24 cellular contexts compared by ENCODE assay signal in genomic region chr2:17795309-17795708, GRCh38. TPM values are rescaled to one million over a fixed set of nuclear protein-coding genes. Genes with fewer than 3 reads are reported as not detected.
"Had no signal": no experiment of that assay in that cellular context is flagged by ENCODE, and none has a peak within 500 bp of the region (broad histone marks: within the 10 kb centered on the region; RNA-seq: fewer than 3 reads in every experiment).

No MANE protein-coding gene starts in this region.

- H3K79me2 ChIP-seq: parathyroid adenoma had no signal

- H3K9ac ChIP-seq: parathyroid adenoma had no signal

- H2AFZ ChIP-seq: parathyroid adenoma had no signal

- H3K9me3 ChIP-seq: sigmoid colon, stomach, thoracic aorta had no signal

- DNase-seq: cerebellar nuclear complex; effector memory CD8-positive, alpha-beta T cell; glutamatergic neuron; mammary epithelial cell; sigmoid colon; stimulated activated CD4-positive, alpha-beta T cell treated with anti-CD3 and anti-CD28 coated beads, Interleukin-2, amount 100 ng/mL, for 24 hours; stimulated activated naive CD4-positive, alpha-beta T cell; stomach; substantia nigra; trophoblast cell had no signal

- H3K27me3 ChIP-seq: sigmoid colon, stomach had no signal

- FAIRE-seq: colon, frontal cortex had no signal

- H3K4me3 ChIP-seq: sigmoid colon, skin epidermis, stomach, thoracic aorta had no signal

- H3K4me1 ChIP-seq: parathyroid adenoma had no signal

- H3K36me3 ChIP-seq: sigmoid colon, stomach, thoracic aorta had no signal

- ATAC-seq: effector memory CD8-positive, alpha-beta T cell; natural killer cell treated with Interleukin-12 subunit alpha and Interleukin-12 subunit beta and Interleukin-15 and Interleukin-18, amount 100 ng/mL, for 72 hours had no signal

- H3K27ac ChIP-seq: epithelial cell of prostate, parathyroid adenoma, sigmoid colon, skin epidermis, stomach, thoracic aorta had no signal

RNA-seq across cellular contexts. Expression of gene MSGN1, which starts 21.0 kb away (rescaled TPM):
- total RNA-seq: cardiac septum; fibroblast of lung; frontal cortex; kidney epithelial cell; lower leg skin; mammary epithelial cell; natural killer cell treated with Interleukin-12 subunit alpha and Interleukin-12 subunit beta and Interleukin-15 and Interleukin-18, amount 100 ng/mL, for 72 hours; omental fat pad; pulmonary artery endothelial cell; sigmoid colon; stomach; thoracic aorta; urinary bladder had no signal
- polyA plus RNA-seq: fibroblast of lung, mammary epithelial cell, urinary bladder had no signal
